1 cellular context compared by ENCODE assay signal in the genomic region with DNA sequence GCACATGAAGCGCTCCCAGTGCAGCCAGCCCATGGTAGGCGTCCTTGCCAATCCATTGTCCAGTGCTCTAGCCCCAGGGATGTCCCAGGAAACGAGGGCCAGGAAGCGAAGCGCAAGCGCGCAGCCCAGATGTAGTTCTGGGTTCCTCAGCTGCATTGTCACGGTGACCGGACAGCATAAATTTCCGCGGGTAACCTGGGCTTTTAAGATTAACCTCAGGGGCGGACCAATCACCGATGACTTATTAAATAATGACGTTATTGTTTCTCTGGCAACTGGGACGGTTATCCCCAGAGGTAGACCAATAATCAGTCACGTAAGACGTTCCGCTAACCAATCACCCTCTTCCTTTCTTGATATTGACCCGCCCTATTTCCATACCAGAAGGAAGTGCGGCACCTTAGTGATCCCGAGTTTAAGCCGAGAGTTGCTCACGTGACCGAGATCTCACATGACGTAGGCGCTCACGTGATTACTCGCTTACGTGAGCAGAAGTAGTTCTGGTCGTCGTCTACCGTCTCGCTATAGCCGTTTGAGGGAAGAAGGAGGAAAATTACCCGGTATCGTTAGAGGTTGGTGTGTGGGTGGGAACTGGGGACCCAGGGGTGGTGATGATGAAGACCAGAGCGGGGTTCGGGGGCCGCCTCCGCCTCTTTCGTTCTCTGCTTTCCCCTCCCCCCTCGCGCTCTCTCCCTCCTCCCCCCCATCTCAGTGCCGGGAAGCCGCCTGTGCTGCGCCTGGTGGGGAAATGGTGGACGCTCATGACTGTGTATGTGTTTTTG.
TF ChIP-seq lines count a peak whose summit lies in the region.

A gene (minus strand): TSS at position 178 of the 782 bp plus-strand sequence. CDS start 22 bp downstream, at position 156.
A gene with protein sequence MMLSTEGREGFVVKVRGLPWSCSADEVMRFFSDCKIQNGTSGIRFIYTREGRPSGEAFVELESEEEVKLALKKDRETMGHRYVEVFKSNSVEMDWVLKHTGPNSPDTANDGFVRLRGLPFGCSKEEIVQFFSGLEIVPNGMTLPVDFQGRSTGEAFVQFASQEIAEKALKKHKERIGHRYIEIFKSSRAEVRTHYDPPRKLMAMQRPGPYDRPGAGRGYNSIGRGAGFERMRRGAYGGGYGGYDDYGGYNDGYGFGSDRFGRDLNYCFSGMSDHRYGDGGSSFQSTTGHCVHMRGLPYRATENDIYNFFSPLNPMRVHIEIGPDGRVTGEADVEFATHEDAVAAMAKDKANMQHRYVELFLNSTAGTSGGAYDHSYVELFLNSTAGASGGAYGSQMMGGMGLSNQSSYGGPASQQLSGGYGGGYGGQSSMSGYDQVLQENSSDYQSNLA (plus strand): TSS at position 475 of the 782 bp plus-strand sequence. CDS start 3,767 bp downstream, outside the sequence.

TF ChIP-seq in GM12878, 131 proteins besides CTCF, POLR2A, EP300 and RAD21 (continued from another document and continues in another):
- TF ChIP-seq, protein P1, sequence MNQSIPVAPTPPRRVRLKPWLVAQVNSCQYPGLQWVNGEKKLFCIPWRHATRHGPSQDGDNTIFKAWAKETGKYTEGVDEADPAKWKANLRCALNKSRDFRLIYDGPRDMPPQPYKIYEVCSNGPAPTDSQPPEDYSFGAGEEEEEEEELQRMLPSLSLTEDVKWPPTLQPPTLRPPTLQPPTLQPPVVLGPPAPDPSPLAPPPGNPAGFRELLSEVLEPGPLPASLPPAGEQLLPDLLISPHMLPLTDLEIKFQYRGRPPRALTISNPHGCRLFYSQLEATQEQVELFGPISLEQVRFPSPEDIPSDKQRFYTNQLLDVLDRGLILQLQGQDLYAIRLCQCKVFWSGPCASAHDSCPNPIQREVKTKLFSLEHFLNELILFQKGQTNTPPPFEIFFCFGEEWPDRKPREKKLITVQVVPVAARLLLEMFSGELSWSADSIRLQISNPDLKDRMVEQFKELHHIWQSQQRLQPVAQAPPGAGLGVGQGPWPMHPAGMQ (IDR thresholded peaks at IDR 0.05; ENCODE audit: borderline replicate concordance), result no peak
- no peak for TF ChIP-seq RB1 (IDR thresholded peaks at IDR 0.05; ENCODE audit: borderline replicate concordance)
- TF ChIP-seq, protein P2, sequence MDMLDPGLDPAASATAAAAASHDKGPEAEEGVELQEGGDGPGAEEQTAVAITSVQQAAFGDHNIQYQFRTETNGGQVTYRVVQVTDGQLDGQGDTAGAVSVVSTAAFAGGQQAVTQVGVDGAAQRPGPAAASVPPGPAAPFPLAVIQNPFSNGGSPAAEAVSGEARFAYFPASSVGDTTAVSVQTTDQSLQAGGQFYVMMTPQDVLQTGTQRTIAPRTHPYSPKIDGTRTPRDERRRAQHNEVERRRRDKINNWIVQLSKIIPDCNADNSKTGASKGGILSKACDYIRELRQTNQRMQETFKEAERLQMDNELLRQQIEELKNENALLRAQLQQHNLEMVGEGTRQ (IDR thresholded peaks at IDR 0.05; ENCODE audit: borderline replicate concordance, low read depth, low read length), result peak; percentile 98
- TF ChIP-seq POU2F2 (IDR thresholded peaks at IDR 0.05; ENCODE audit: borderline replicate concordance, low read depth, low read length), result peak; percentile 11; the same call in 1 of the 3 replicates
- no peak for TF ChIP-seq PAX8 (IDR thresholded peaks at IDR 0.05)
- TF ChIP-seq SPI1 (IDR thresholded peaks at IDR 0.05; ENCODE audit: borderline replicate concordance, insufficient read depth, low read depth, low read length), result peak; percentile 64; the same call in 1 of the 2 replicates
- TF ChIP-seq STAT3 (IDR thresholded peaks at IDR 0.05; ENCODE audit: low read depth, low read length), result 0 out of 2 replicates have a peak, but pooled peaks have one; percentile 43
- TF ChIP-seq, protein P3, sequence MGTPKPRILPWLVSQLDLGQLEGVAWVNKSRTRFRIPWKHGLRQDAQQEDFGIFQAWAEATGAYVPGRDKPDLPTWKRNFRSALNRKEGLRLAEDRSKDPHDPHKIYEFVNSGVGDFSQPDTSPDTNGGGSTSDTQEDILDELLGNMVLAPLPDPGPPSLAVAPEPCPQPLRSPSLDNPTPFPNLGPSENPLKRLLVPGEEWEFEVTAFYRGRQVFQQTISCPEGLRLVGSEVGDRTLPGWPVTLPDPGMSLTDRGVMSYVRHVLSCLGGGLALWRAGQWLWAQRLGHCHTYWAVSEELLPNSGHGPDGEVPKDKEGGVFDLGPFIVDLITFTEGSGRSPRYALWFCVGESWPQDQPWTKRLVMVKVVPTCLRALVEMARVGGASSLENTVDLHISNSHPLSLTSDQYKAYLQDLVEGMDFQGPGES (IDR thresholded peaks at IDR 0.05), result peak; percentile 31; the same call in 1 of the 2 replicates
- no peak for TF ChIP-seq ASH2L (IDR thresholded peaks at IDR 0.05; ENCODE audit: borderline replicate concordance, low read depth)
- TF ChIP-seq CBX5 (IDR thresholded peaks at IDR 0.05; ENCODE audit: low read depth), result no peak
- TF ChIP-seq, protein P4, sequence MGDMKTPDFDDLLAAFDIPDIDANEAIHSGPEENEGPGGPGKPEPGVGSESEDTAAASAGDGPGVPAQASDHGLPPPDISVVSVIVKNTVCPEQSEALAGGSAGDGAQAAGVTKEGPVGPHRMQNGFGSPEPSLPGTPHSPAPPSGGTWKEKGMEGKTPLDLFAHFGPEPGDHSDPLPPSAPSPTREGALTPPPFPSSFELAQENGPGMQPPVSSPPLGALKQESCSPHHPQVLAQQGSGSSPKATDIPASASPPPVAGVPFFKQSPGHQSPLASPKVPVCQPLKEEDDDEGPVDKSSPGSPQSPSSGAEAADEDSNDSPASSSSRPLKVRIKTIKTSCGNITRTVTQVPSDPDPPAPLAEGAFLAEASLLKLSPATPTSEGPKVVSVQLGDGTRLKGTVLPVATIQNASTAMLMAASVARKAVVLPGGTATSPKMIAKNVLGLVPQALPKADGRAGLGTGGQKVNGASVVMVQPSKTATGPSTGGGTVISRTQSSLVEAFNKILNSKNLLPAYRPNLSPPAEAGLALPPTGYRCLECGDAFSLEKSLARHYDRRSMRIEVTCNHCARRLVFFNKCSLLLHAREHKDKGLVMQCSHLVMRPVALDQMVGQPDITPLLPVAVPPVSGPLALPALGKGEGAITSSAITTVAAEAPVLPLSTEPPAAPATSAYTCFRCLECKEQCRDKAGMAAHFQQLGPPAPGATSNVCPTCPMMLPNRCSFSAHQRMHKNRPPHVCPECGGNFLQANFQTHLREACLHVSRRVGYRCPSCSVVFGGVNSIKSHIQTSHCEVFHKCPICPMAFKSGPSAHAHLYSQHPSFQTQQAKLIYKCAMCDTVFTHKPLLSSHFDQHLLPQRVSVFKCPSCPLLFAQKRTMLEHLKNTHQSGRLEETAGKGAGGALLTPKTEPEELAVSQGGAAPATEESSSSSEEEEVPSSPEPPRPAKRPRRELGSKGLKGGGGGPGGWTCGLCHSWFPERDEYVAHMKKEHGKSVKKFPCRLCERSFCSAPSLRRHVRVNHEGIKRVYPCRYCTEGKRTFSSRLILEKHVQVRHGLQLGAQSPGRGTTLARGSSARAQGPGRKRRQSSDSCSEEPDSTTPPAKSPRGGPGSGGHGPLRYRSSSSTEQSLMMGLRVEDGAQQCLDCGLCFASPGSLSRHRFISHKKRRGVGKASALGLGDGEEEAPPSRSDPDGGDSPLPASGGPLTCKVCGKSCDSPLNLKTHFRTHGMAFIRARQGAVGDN (IDR thresholded peaks at IDR 0.05), result 0 out of 2 replicates have a peak, but pooled peaks have one; percentile 23
- TF ChIP-seq BHLHE40 (IDR thresholded peaks at IDR 0.05; ENCODE audit: borderline replicate concordance in 1 of 2, low read depth in 2 of 2, low read length in 1 of 2), result peak; percentile 95 to 99
- no peak for TF ChIP-seq MEF2A (IDR thresholded peaks at IDR 0.05; ENCODE audit: insufficient read depth, low read depth, low read length)
- no peak for TF ChIP-seq ZNF24 (IDR thresholded peaks at IDR 0.05)
- TF ChIP-seq, protein P5, sequence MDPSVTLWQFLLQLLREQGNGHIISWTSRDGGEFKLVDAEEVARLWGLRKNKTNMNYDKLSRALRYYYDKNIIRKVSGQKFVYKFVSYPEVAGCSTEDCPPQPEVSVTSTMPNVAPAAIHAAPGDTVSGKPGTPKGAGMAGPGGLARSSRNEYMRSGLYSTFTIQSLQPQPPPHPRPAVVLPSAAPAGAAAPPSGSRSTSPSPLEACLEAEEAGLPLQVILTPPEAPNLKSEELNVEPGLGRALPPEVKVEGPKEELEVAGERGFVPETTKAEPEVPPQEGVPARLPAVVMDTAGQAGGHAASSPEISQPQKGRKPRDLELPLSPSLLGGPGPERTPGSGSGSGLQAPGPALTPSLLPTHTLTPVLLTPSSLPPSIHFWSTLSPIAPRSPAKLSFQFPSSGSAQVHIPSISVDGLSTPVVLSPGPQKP (IDR thresholded peaks at IDR 0.05; ENCODE audit: low read depth, low read length), result no peak
- no peak for TF ChIP-seq NFXL1 (IDR thresholded peaks at IDR 0.05; ENCODE audit: borderline replicate concordance)
- TF ChIP-seq, protein P6, sequence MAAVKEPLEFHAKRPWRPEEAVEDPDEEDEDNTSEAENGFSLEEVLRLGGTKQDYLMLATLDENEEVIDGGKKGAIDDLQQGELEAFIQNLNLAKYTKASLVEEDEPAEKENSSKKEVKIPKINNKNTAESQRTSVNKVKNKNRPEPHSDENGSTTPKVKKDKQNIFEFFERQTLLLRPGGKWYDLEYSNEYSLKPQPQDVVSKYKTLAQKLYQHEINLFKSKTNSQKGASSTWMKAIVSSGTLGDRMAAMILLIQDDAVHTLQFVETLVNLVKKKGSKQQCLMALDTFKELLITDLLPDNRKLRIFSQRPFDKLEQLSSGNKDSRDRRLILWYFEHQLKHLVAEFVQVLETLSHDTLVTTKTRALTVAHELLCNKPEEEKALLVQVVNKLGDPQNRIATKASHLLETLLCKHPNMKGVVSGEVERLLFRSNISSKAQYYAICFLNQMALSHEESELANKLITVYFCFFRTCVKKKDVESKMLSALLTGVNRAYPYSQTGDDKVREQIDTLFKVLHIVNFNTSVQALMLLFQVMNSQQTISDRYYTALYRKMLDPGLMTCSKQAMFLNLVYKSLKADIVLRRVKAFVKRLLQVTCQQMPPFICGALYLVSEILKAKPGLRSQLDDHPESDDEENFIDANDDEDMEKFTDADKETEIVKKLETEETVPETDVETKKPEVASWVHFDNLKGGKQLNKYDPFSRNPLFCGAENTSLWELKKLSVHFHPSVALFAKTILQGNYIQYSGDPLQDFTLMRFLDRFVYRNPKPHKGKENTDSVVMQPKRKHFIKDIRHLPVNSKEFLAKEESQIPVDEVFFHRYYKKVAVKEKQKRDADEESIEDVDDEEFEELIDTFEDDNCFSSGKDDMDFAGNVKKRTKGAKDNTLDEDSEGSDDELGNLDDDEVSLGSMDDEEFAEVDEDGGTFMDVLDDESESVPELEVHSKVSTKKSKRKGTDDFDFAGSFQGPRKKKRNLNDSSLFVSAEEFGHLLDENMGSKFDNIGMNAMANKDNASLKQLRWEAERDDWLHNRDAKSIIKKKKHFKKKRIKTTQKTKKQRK (IDR thresholded peaks at IDR 0.05; ENCODE audit: low read depth, low read length), result no peak
- TF ChIP-seq, protein P7, sequence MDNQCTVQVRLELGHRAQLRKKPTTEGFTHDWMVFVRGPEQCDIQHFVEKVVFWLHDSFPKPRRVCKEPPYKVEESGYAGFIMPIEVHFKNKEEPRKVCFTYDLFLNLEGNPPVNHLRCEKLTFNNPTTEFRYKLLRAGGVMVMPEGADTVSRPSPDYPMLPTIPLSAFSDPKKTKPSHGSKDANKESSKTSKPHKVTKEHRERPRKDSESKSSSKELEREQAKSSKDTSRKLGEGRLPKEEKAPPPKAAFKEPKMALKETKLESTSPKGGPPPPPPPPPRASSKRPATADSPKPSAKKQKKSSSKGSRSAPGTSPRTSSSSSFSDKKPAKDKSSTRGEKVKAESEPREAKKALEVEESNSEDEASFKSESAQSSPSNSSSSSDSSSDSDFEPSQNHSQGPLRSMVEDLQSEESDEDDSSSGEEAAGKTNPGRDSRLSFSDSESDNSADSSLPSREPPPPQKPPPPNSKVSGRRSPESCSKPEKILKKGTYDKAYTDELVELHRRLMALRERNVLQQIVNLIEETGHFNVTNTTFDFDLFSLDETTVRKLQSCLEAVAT (IDR thresholded peaks at IDR 0.05), result peak; percentile 75
- no peak for TF ChIP-seq NR2F1 (conservative IDR thresholded peaks at IDR 0.05)
- TF ChIP-seq, protein P8, sequence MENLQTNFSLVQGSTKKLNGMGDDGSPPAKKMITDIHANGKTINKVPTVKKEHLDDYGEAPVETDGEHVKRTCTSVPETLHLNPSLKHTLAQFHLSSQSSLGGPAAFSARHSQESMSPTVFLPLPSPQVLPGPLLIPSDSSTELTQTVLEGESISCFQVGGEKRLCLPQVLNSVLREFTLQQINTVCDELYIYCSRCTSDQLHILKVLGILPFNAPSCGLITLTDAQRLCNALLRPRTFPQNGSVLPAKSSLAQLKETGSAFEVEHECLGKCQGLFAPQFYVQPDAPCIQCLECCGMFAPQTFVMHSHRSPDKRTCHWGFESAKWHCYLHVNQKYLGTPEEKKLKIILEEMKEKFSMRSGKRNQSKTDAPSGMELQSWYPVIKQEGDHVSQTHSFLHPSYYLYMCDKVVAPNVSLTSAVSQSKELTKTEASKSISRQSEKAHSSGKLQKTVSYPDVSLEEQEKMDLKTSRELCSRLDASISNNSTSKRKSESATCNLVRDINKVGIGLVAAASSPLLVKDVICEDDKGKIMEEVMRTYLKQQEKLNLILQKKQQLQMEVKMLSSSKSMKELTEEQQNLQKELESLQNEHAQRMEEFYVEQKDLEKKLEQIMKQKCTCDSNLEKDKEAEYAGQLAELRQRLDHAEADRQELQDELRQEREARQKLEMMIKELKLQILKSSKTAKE (IDR thresholded peaks at IDR 0.05; ENCODE audit: low read depth, poor library complexity, severe bottlenecking), result peak; percentile 67
- 0 out of 2 replicates have a peak, but pooled peaks have one; percentile 51 for TF ChIP-seq IKZF1 (conservative IDR thresholded peaks at IDR 0.05)
- TF ChIP-seq, protein P9, sequence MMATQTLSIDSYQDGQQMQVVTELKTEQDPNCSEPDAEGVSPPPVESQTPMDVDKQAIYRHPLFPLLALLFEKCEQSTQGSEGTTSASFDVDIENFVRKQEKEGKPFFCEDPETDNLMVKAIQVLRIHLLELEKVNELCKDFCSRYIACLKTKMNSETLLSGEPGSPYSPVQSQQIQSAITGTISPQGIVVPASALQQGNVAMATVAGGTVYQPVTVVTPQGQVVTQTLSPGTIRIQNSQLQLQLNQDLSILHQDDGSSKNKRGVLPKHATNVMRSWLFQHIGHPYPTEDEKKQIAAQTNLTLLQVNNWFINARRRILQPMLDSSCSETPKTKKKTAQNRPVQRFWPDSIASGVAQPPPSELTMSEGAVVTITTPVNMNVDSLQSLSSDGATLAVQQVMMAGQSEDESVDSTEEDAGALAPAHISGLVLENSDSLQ (IDR thresholded peaks at IDR 0.05), result peak; percentile 88
- TF ChIP-seq CBX3 (IDR thresholded peaks at IDR 0.05; ENCODE audit: borderline replicate concordance, low read depth), result no peak
- no peak for TF ChIP-seq TCF7 (IDR thresholded peaks at IDR 0.05; ENCODE audit: borderline replicate concordance)
- TF ChIP-seq HDAC6 (IDR thresholded peaks at IDR 0.05; ENCODE audit: unreplicated experiment), result no peak
- TF ChIP-seq FOXK2 (IDR thresholded peaks at IDR 0.05), result no peak
- TF ChIP-seq, protein P10, sequence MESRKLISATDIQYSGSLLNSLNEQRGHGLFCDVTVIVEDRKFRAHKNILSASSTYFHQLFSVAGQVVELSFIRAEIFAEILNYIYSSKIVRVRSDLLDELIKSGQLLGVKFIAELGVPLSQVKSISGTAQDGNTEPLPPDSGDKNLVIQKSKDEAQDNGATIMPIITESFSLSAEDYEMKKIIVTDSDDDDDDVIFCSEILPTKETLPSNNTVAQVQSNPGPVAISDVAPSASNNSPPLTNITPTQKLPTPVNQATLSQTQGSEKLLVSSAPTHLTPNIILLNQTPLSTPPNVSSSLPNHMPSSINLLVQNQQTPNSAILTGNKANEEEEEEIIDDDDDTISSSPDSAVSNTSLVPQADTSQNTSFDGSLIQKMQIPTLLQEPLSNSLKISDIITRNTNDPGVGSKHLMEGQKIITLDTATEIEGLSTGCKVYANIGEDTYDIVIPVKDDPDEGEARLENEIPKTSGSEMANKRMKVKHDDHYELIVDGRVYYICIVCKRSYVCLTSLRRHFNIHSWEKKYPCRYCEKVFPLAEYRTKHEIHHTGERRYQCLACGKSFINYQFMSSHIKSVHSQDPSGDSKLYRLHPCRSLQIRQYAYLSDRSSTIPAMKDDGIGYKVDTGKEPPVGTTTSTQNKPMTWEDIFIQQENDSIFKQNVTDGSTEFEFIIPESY (IDR thresholded peaks at IDR 0.05), result no peak
- TF ChIP-seq ETV6 (conservative IDR thresholded peaks at IDR 0.05 in 1 of 2, IDR thresholded peaks at IDR 0.05 in 1 of 2; ENCODE audit: borderline replicate concordance in 1 of 2, low read depth in 1 of 2), result no peak
